Comparison of ENCODE assay signal across 21 cellular contexts in genomic region chr10:31121797-31122586, GRCh38.
DNase-seq lines count a peak whose midpoint lies in the region; ATAC-seq and TF ChIP-seq lines count a peak whose summit lies in the region.
"Had no signal": no experiment of that assay in that cellular context is flagged by ENCODE, and none has a peak within 500 bp of the region (broad histone marks: within the 10 kb centered on the region; RNA-seq: fewer than 3 reads in every experiment).

No MANE protein-coding gene starts in this region.

- H2AFZ ChIP-seq in fibroblast of lung (ENCODE audit: low read length), result no peak overlapping the region

- H3K4me3 Mint-ChIP-seq in activated CD4-positive, alpha-beta memory T cell treated with anti-CD3 and anti-CD28 coated beads for 36 hours, result no peak overlapping the region
- no peak overlapping the region for H3K4me3 Mint-ChIP-seq in activated CD4-positive, alpha-beta memory T cell treated with anti-CD3 and anti-CD28 coated beads, Interleukin-2, amount 10 ng/mL, durations not matched to agents 7 days and 5 days
- no peak overlapping the region for H3K4me3 Mint-ChIP-seq in activated naive CD4-positive, alpha-beta T cell treated with anti-CD3 and anti-CD28 coated beads, Interleukin-2, amount 10 ng/mL, durations not matched to agents 7 days and 5 days
- H3K4me3 Mint-ChIP-seq: CD4-positive, alpha-beta T cell; naive thymus-derived CD4-positive, alpha-beta T cell had no signal

- intact Hi-C loops in activated CD4-positive, alpha-beta memory T cell treated with anti-CD3 and anti-CD28 coated beads for 36 hours (cut with micrococcal nuclease), result no loop called here

- ATAC-seq in thoracic aorta (ENCODE audit: insufficient number of reproducible peaks, low FRiP score, low read depth) (no peak), HG03097 (IDR thresholded peaks at IDR 0.05; ENCODE audit: low FRiP score, unreplicated experiment) (no peak), HG02642 (IDR thresholded peaks at IDR 0.05; ENCODE audit: poor library complexity, unreplicated experiment) (no peak)
- ATAC-seq: heart left ventricle; naive thymus-derived CD4-positive, alpha-beta T cell; Right ventricle myocardium inferior had no signal

- peak overlapping the region; percentile 1 for H3K4me2 ChIP-seq in fibroblast of lung (ENCODE audit: extremely low read depth, insufficient read depth, low read length)

- H3K27ac ChIP-seq in SK-N-MC (peak overlapping the region; percentile 81), fibroblast of lung (ENCODE audit: insufficient read depth, low read length) (peak overlapping the region; percentile 57), thoracic aorta (peak overlapping the region; percentile 80 to 83)
- H3K27ac ChIP-seq: epithelial cell of prostate, prostate gland, spleen had no signal

- TF ChIP-seq CTCF in fibroblast of lung (conservative IDR thresholded peaks at IDR 0.05 in 1 of 2, IDR thresholded peaks at IDR 0.05 in 1 of 2; ENCODE audit: low read depth in 1 of 2, low read length in 2 of 2) (no peak), thoracic aorta (IDR thresholded peaks at IDR 0.05) (no peak)

- CTCF ChIA-PET in activated CD4-positive, alpha-beta memory T cell treated with anti-CD3 and anti-CD28 coated beads for 36 hours (lab: Charles Lee), result no interaction called here
- CTCF ChIA-PET in activated CD4-positive, alpha-beta memory T cell treated with anti-CD3 and anti-CD28 coated beads, Interleukin-2, amount 10 ng/mL, durations not matched to agents 7 days and 5 days (lab: Charles Lee), result no interaction called here
- CTCF ChIA-PET in activated naive CD4-positive, alpha-beta T cell treated with anti-CD3 and anti-CD28 coated beads, Interleukin-2, amount 10 ng/mL, durations not matched to agents 7 days and 5 days (lab: Charles Lee), result interaction anchor here (0.8 kb wide), 1 partner anchor 9 kb away, joined by 3 read pairs; no protein-coding TSS in a partner anchor

- no peaks in the 10 kb centered on the region for H4K20me1 ChIP-seq in fibroblast of lung (ENCODE audit: control insufficient read depth, extremely low read depth, insufficient read depth, low read length)

- H3K9me3 Mint-ChIP-seq in activated CD4-positive, alpha-beta memory T cell treated with anti-CD3 and anti-CD28 coated beads for 36 hours, result no peaks in the 10 kb centered on the region
- H3K9me3 Mint-ChIP-seq in activated CD4-positive, alpha-beta memory T cell treated with anti-CD3 and anti-CD28 coated beads, Interleukin-2, amount 10 ng/mL, durations not matched to agents 7 days and 5 days, result peaks cover 2% of the 10 kb centered on the region
- H3K9me3 Mint-ChIP-seq in activated naive CD4-positive, alpha-beta T cell treated with anti-CD3 and anti-CD28 coated beads, Interleukin-2, amount 10 ng/mL, durations not matched to agents 7 days and 5 days, result peaks cover 2% of the 10 kb centered on the region
- H3K9me3 Mint-ChIP-seq: CD4-positive, alpha-beta T cell had no signal

- peaks cover 39% of the 10 kb centered on the region for H3K4me1 Mint-ChIP-seq in activated CD4-positive, alpha-beta memory T cell treated with anti-CD3 and anti-CD28 coated beads for 36 hours (ENCODE audit: low read depth)
- peaks cover 2% of the 10 kb centered on the region for H3K4me1 Mint-ChIP-seq in activated CD4-positive, alpha-beta memory T cell treated with anti-CD3 and anti-CD28 coated beads, Interleukin-2, amount 10 ng/mL, durations not matched to agents 7 days and 5 days
- no peaks in the 10 kb centered on the region for H3K4me1 Mint-ChIP-seq in activated naive CD4-positive, alpha-beta T cell treated with anti-CD3 and anti-CD28 coated beads, Interleukin-2, amount 10 ng/mL, durations not matched to agents 7 days and 5 days

- no peaks in the 10 kb centered on the region for H3K27me3 ChIP-seq in fibroblast of lung (ENCODE audit: control insufficient read depth, insufficient read depth, low read length)
- H3K27me3 ChIP-seq in thoracic aorta (replicated peaks; ENCODE audit: insufficient read depth), result no peaks in the 10 kb centered on the region
- H3K27me3 ChIP-seq: heart left ventricle, MG63, spleen had no signal

- H3K4me1 ChIP-seq in fibroblast of lung (ENCODE audit: control insufficient read depth, extremely low read depth, insufficient read depth, low read length) (peaks cover 6% of the 10 kb centered on the region), thoracic aorta (ENCODE audit: control insufficient read depth in 1 of 2, low read depth in 2 of 2) (peaks cover 21 to 46% of the 10 kb centered on the region in 2 donors)
- H3K4me1 ChIP-seq: prostate gland, spleen had no signal

- H3K36me3 ChIP-seq in SK-N-MC (ENCODE audit: insufficient read depth, low read length) (no peaks in the 10 kb centered on the region), fibroblast of lung (ENCODE audit: control insufficient read depth, insufficient read depth, low read length) (no peaks in the 10 kb centered on the region), thoracic aorta (no peaks in the 10 kb centered on the region)
- H3K36me3 ChIP-seq: heart left ventricle, MG63, prostate gland, spleen had no signal

- H3K9me3 ChIP-seq in SK-N-MC (ENCODE audit: low read depth, low read length) (no peaks in the 10 kb centered on the region), fibroblast of lung (ENCODE audit: control insufficient read depth, insufficient read depth, low read depth, low read length) (no peaks in the 10 kb centered on the region), thoracic aorta (no peaks in the 10 kb centered on the region)
- H3K9me3 ChIP-seq: heart left ventricle, MG63, prostate gland, spleen had no signal

- peak overlapping the region; percentile 5 for H3K27ac Mint-ChIP-seq in activated CD4-positive, alpha-beta memory T cell treated with anti-CD3 and anti-CD28 coated beads for 36 hours
- H3K27ac Mint-ChIP-seq in activated CD4-positive, alpha-beta memory T cell treated with anti-CD3 and anti-CD28 coated beads, Interleukin-2, amount 10 ng/mL, durations not matched to agents 7 days and 5 days, result no peak overlapping the region
- no peak overlapping the region for H3K27ac Mint-ChIP-seq in activated naive CD4-positive, alpha-beta T cell treated with anti-CD3 and anti-CD28 coated beads, Interleukin-2, amount 10 ng/mL, durations not matched to agents 7 days and 5 days
- H3K27ac Mint-ChIP-seq: CD4-positive, alpha-beta T cell had no signal

- no peaks in the 10 kb centered on the region for H3K79me2 ChIP-seq in fibroblast of lung (ENCODE audit: control insufficient read depth, insufficient read depth, low read length)

- H3K4me3 ChIP-seq in SK-N-MC, result peak overlapping the region; percentile 61
- H3K4me3 ChIP-seq in fibroblast of lung (replicated peaks in 1 of 4; ENCODE audit: control extremely low read depth in 1 of 4, insufficient read depth in 1 of 4, low read depth in 3 of 4, low read length in 4 of 4), result no peak overlapping the region
- H3K4me3 ChIP-seq in thoracic aorta, result peak overlapping the region; percentile 38
- H3K4me3 ChIP-seq: heart left ventricle, MG63, prostate gland, spleen had no signal

- H3K9ac ChIP-seq in SK-N-MC (ENCODE audit: insufficient read length) (no peak overlapping the region), fibroblast of lung (ENCODE audit: insufficient read depth, low read length) (no peak overlapping the region)

- peaks cover 1% of the 10 kb centered on the region for H3K27me3 Mint-ChIP-seq in activated CD4-positive, alpha-beta memory T cell treated with anti-CD3 and anti-CD28 coated beads for 36 hours
- H3K27me3 Mint-ChIP-seq in activated CD4-positive, alpha-beta memory T cell treated with anti-CD3 and anti-CD28 coated beads, Interleukin-2, amount 10 ng/mL, durations not matched to agents 7 days and 5 days, result no peaks in the 10 kb centered on the region
- peaks cover 4% of the 10 kb centered on the region for H3K27me3 Mint-ChIP-seq in activated naive CD4-positive, alpha-beta T cell treated with anti-CD3 and anti-CD28 coated beads, Interleukin-2, amount 10 ng/mL, durations not matched to agents 7 days and 5 days
- H3K27me3 Mint-ChIP-seq: CD4-positive, alpha-beta T cell had no signal

- POLR2A ChIA-PET in activated CD4-positive, alpha-beta memory T cell treated with anti-CD3 and anti-CD28 coated beads for 36 hours (lab: Charles Lee), result no interaction called here
- POLR2A ChIA-PET in activated CD4-positive, alpha-beta memory T cell treated with anti-CD3 and anti-CD28 coated beads, Interleukin-2, amount 10 ng/mL, durations not matched to agents 7 days and 5 days (lab: Charles Lee), result interaction anchor here (2.4 kb wide), 1 partner anchor 12 kb away, joined by 9 read pairs; no protein-coding TSS in a partner anchor

- DNase-seq in activated CD4-positive, alpha-beta memory T cell treated with anti-CD3 and anti-CD28 coated beads for 36 hours, result no peak
- DNase-seq in activated CD4-positive, alpha-beta memory T cell treated with anti-CD3 and anti-CD28 coated beads, Interleukin-2, amount 10 ng/mL, durations not matched to agents 7 days and 5 days, result no peak
- DNase-seq in SK-N-MC (ENCODE audit: low read depth, low spot score), result peak; percentile 70
- DNase-seq in fibroblast of lung (ENCODE audit: low read depth in 2 of 2), result peak in 1 of 2 donors; percentile 75
- no peak for DNase-seq in thoracic aorta (ENCODE audit: low spot score)
- no peak for DNase-seq in activated naive CD4-positive, alpha-beta T cell treated with anti-CD3 and anti-CD28 coated beads, Interleukin-2, amount 10 ng/mL, durations not matched to agents 7 days and 5 days
- DNase-seq: ACHN; activated naive CD4-positive, alpha-beta T cell; CD4-positive, alpha-beta T cell; heart left ventricle; mammary epithelial cell; MG63; naive thymus-derived CD4-positive, alpha-beta T cell; NCI-H187 treated with DMSO at 0.1 percent for 48 hours; spleen; stimulated activated naive CD4-positive, alpha-beta T cell had no signal

- H3K36me3 Mint-ChIP-seq in activated CD4-positive, alpha-beta memory T cell treated with anti-CD3 and anti-CD28 coated beads for 36 hours, result no peaks in the 10 kb centered on the region
- H3K36me3 Mint-ChIP-seq in activated CD4-positive, alpha-beta memory T cell treated with anti-CD3 and anti-CD28 coated beads, Interleukin-2, amount 10 ng/mL, durations not matched to agents 7 days and 5 days (ENCODE audit: low read depth), result no peaks in the 10 kb centered on the region
- no peaks in the 10 kb centered on the region for H3K36me3 Mint-ChIP-seq in activated naive CD4-positive, alpha-beta T cell treated with anti-CD3 and anti-CD28 coated beads, Interleukin-2, amount 10 ng/mL, durations not matched to agents 7 days and 5 days

Comparison
In these comparisons a context has a peak if more than half of its experiments do, and no peak if none do; other contexts are left out.
1. H3K4me3 ChIP-seq: peak in SK-N-MC (single experiment) and thoracic aorta (single experiment); none in fibroblast of lung (0 of 4).
2. Peak in every context shown above with its lines, with median percentiles within 50 percentile points of each other: H3K27ac ChIP-seq.